8 cellular contexts compared by ENCODE assay signal in the genomic region with DNA sequence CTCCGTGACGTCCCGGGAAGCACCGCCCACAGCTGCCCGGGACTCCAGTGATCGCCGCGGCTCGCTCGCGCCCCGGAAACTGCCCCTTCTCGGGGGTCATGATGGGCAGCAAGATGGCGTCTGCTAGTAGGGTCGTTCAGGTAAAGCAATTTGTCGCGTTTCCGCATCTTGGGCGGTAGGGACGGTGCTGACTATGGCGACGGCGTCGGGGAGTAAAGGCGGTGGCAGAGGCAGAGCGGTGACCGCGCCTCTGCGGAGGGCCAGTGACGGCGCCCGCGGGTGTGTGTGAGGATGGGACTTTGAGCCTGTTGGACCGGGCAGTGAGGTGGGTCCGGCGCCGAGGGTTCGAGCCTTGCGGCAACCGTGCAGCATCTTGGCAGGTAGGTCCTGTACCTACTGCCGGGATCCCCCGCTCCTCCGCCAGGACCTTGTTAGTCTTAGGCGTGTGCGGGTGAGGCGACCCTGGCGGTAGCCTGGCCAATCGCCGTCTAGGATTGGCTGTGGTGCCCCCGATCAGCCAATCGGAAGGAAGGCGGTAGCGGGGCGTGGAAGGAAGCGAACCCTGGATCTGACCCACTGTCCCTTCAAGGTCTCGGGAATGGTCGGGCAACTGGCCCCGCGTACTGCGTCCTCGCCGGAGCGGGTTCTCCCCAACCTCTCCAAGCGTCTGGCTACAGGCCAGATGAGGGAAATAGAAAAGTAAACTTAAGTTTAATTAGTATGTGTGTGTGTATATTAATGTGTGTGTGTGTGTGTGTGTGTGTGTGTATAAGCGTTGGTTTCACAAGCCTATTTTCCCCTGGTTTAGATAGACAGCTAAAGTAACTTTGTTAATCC. TPM values are rescaled to one million over a fixed set of nuclear protein-coding genes. Genes with fewer than 3 reads are reported as not detected.
DNase-seq lines count a peak whose midpoint lies in the region; ATAC-seq and TF ChIP-seq lines count a peak whose summit lies in the region.

No MANE protein-coding gene starts in this region.

- peak overlapping the region; percentile 99 for H3K4me3 Mint-ChIP-seq in endothelial cell (ENCODE audit: unreplicated experiment)

- no peaks in the 10 kb centered on the region for H3K4me1 Mint-ChIP-seq in endothelial cell (ENCODE audit: unreplicated experiment)

- in situ Hi-C loops in Caki2 (cut with HindIII; ENCODE audit: low pct_unique_long_range_greater_than_20kb, low sequenced_read_pairs), result no loop called here

- H3K36me3 Mint-ChIP-seq in endothelial cell (ENCODE audit: low read depth, unreplicated experiment), result peaks cover 6% of the 10 kb centered on the region

- DNase-seq in Caki2 (ENCODE audit: low read depth) (peak; percentile 88), HT1080 (ENCODE audit: low read depth) (peak; percentile 88), NOMO-1 treated with dmso at 0.1 percent for 144 hours (lab: John Stamatoyannopoulos, UW; ENCODE audit: unreplicated experiment) (peak; percentile 94), endothelial cell (ENCODE audit: low spot score) (peak; percentile 85), midbrain (lab: John Stamatoyannopoulos, UW) (peak; percentile 93)
- DNase-seq in activated CD8-positive, alpha-beta memory T cell treated with anti-CD3 and anti-CD28 coated beads, Interleukin-2, amount 50 U/mL, for 24 hours (ENCODE audit: extremely low read depth), result peak; percentile 65
- peak; percentile 59 to 63 for DNase-seq in stimulated activated CD8-positive, alpha-beta memory T cell treated with anti-CD3 and anti-CD28 coated beads, Interleukin-2, amount 100 ng/mL, for 1 hour (ENCODE audit: low read depth in 2 of 2)

- peaks cover 1% of the 10 kb centered on the region for H3K27me3 Mint-ChIP-seq in endothelial cell (ENCODE audit: unreplicated experiment)

- TF ChIP-seq CTCF in endothelial cell (IDR thresholded peaks at IDR 0.05; ENCODE audit: unreplicated experiment), result peak; percentile 17

- no peaks in the 10 kb centered on the region for H3K9me3 Mint-ChIP-seq in endothelial cell (ENCODE audit: unreplicated experiment)

- peak; percentile 90 for ATAC-seq in GM21367 (IDR thresholded peaks at IDR 0.05; ENCODE audit: unreplicated experiment)

- H3K27ac Mint-ChIP-seq in endothelial cell (ENCODE audit: unreplicated experiment), result peak overlapping the region; percentile 95

RNA-seq across cellular contexts. Expression of gene CDK7, which starts 16.7 kb away (rescaled TPM):
- 31.2 and 61.3 TPM in 2 replicates for total RNA-seq in Caki2 (2014; rRNA removed; shearing (Covaris generic); ENCODE audit: low replicate concordance)
- 55.3 and 83.2 TPM in 2 replicates for total RNA-seq in HT1080 (2014; rRNA removed; shearing (Covaris generic))
- 53.8 and 59.1 TPM in 2 replicates for polyA plus RNA-seq in HT1080 (2015; cell fraction: cytosol; rRNA removed)
- 41.3 and 50.2 TPM in 2 replicates for polyA plus RNA-seq in HT1080 (2015; cell fraction: nucleus; rRNA removed)
- 21.4 TPM for total RNA-seq in endothelial cell (ENCODE audit: unreplicated experiment)

RNA-seq across cellular contexts. Expression of gene CENPH, which starts 28.6 kb away (rescaled TPM):
- 58.3 and 75.7 TPM in 2 replicates for total RNA-seq in Caki2 (2014; rRNA removed; shearing (Covaris generic); ENCODE audit: low replicate concordance)
- total RNA-seq in HT1080 (2014; rRNA removed; shearing (Covaris generic)), result 43.9 and 50.4 TPM in 2 replicates
- 65.3 and 75.0 TPM in 2 replicates for polyA plus RNA-seq in HT1080 (2015; cell fraction: cytosol; rRNA removed)
- polyA plus RNA-seq in HT1080 (2015; cell fraction: nucleus; rRNA removed), result 29.0 and 29.6 TPM in 2 replicates
- 13.1 TPM for total RNA-seq in endothelial cell (ENCODE audit: unreplicated experiment)

RNA-seq across cellular contexts. Expression of gene CCNB1, which starts 51.0 kb away (rescaled TPM):
- 161 and 189 TPM in 2 replicates for total RNA-seq in Caki2 (2014; rRNA removed; shearing (Covaris generic); ENCODE audit: low replicate concordance)
- total RNA-seq in HT1080 (2014; rRNA removed; shearing (Covaris generic)), result 452 and 478 TPM in 2 replicates
- 252 and 256 TPM in 2 replicates for polyA plus RNA-seq in HT1080 (2015; cell fraction: cytosol; rRNA removed)
- polyA plus RNA-seq in HT1080 (2015; cell fraction: nucleus; rRNA removed), result 336 and 367 TPM in 2 replicates
- 42.7 TPM for total RNA-seq in endothelial cell (ENCODE audit: unreplicated experiment)

Comparison
In these comparisons a context has a peak if more than half of its experiments do, and no peak if none do; other contexts are left out.
1. Peak in every context shown above with its lines: DNase-seq and ATAC-seq.